ENCODE assay signal across 23 cellular contexts in the genomic region with DNA sequence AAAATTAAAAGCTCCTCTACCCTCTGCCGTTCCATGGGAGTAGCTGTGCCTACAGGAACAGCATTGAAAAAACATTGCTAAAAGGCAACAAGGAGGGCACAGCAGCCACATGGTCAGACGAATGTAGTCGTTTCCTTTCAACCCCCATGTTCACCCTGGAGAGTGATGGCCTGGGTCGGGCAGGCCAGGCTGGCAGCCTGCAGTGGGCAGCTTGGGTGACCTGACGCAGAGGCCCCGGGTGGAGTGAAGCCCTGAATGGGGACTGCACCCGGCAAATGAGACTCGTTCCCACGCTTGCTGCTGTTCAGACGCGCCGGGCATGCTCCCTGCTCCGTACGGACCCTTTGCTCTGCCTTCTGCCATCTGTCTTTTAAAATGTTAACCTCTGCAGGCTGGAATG.
"Had no signal": no experiment of that assay in that cellular context is flagged by ENCODE, and none has a peak within 500 bp of the region (broad histone marks: within the 10 kb centered on the region; RNA-seq: fewer than 3 reads in every experiment).

No MANE protein-coding gene starts in this region.

- H3K36me3 ChIP-seq: adrenal gland, cardiac muscle cell, heart right ventricle, sigmoid colon, thoracic aorta had no signal

- DNase-seq: activated CD4-positive, alpha-beta T cell treated with anti-CD3 and anti-CD28 coated beads for 4 hours; activated CD4-positive, alpha-beta T cell treated with anti-CD3 and anti-CD28 coated beads, Interleukin-2, amount 50 U/mL, for 4 hours; activated effector memory CD4-positive, alpha-beta T cell treated with anti-CD3 and anti-CD28 coated beads, Interleukin-2, amount 50 U/mL, for 16 hours; activated naive CD4-positive, alpha-beta T cell treated with anti-CD3 and anti-CD28 coated beads for 36 hours; activated naive CD8-positive, alpha-beta T cell treated with anti-CD3 and anti-CD28 coated beads for 36 hours; adrenal gland; aorta; body of pancreas; cerebellar nuclear complex; foreskin keratinocyte; heart right ventricle; kidney glomerular epithelial cell; mammary epithelial cell; naive thymus-derived CD4-positive, alpha-beta T cell; sigmoid colon; small intestine; stimulated activated CD4-positive, alpha-beta T cell treated with anti-CD3 and anti-CD28 coated beads, Interleukin-4, amount 100 ng/mL, for 24 hours; trophoblast cell had no signal

- H3K4me3 ChIP-seq: adrenal gland, body of pancreas, cardiac muscle cell, coronary artery, heart right ventricle, sigmoid colon, thoracic aorta had no signal

- H3K27ac ChIP-seq: adrenal gland, body of pancreas, cardiac muscle cell, coronary artery, foreskin keratinocyte, heart right ventricle, sigmoid colon, thoracic aorta, VCaP had no signal

- H3K27me3 ChIP-seq: adrenal gland, body of pancreas, foreskin keratinocyte had no signal

- H3K4me1 ChIP-seq: adrenal gland, body of pancreas, foreskin keratinocyte, heart right ventricle, sigmoid colon had no signal

- ATAC-seq: body of pancreas; esophagus mucosa; foreskin keratinocyte; heart right ventricle; naive thymus-derived CD4-positive, alpha-beta T cell had no signal
